ENCODE assay signal across 11 cellular contexts in the genomic region with DNA sequence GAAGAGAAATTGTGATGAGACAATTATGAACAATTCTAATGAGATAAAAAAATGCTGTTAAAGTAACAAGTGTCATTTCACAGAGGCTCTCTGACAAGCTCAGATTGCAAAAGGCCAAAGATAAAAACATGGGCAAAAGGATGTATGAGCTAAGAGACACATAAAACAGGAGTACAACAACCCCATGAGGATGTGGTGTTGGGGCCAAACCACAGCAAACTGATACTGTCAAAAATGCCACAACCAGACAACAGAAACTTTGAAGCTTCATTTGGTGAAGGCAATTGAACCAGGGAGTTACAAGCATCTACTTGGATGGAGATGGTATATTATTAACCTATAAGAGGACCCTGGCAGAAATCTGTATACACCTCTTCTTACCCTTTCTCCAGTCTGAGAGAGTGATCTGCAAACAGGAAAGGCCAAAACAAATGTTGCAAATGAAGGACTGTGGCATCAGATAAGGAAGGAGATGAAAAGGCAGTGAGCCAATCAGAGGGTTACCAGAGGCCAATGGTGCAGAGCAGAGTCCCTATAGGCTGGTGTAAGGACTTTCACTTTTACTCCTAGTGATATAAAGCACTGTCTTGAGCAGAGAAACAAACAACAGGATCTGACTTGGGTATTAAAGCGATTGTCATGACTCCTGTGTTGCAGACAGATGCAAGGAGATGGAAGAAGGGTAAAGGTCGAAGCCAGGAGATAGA.
DNase-seq lines count a peak whose midpoint lies in the region; ATAC-seq and TF ChIP-seq lines count a peak whose summit lies in the region.
"Had no signal": no experiment of that assay in that cellular context is flagged by ENCODE, and none has a peak within 500 bp of the region (broad histone marks: within the 10 kb centered on the region; RNA-seq: fewer than 3 reads in every experiment).

No MANE protein-coding gene starts in this region.

- TF ChIP-seq CTCF in HFFc6 (IDR thresholded peaks at IDR 0.05), result no peak

- no peak for DNase-seq in activated naive CD8-positive, alpha-beta T cell treated with anti-CD3 and anti-CD28 coated beads for 36 hours
- DNase-seq in NCI-H2196 treated with DMSO at 0.1 percent for 48 hours (lab: John Stamatoyannopoulos, UW; ENCODE audit: unreplicated experiment) (peak; percentile 9), HFFc6 (no peak), foreskin melanocyte (no peak)
- peak in 1 of 2 donors; percentile 18 for DNase-seq in activated naive CD4-positive, alpha-beta T cell treated with anti-CD3 and anti-CD28 coated beads, Interleukin-2, amount 50 U/mL, for 72 hours (ENCODE audit: low spot score in 2 of 2)
- DNase-seq in stimulated activated naive CD8-positive, alpha-beta T cell treated with anti-CD3 and anti-CD28 coated beads, Interleukin-15, Interleukin-2, amounts not matched to agents 100 U/mL and 50 U/mL, for 24 hours, result no peak
- DNase-seq: activated CD8-positive, alpha-beta memory T cell treated with anti-CD3 and anti-CD28 coated beads, Interleukin-2, amount 50 U/mL, for 4 hours; NCI-H1436 had no signal

- peak overlapping the region; percentile 24 for H3K4me3 Mint-ChIP-seq in activated naive CD8-positive, alpha-beta T cell
- no peak overlapping the region for H3K4me3 Mint-ChIP-seq in activated naive CD8-positive, alpha-beta T cell treated with anti-CD3 and anti-CD28 coated beads for 36 hours
- H3K4me3 Mint-ChIP-seq in HFFc6, result no peak overlapping the region
- H3K4me3 Mint-ChIP-seq: dendritic cell treated with granulocyte-macrophage colony-stimulating factor and Interleukin-4, amounts not matched to agents 40 ng/mL and 50 ng/mL, for 4 days had no signal

- no peaks in the 10 kb centered on the region for H3K9me3 Mint-ChIP-seq in activated naive CD8-positive, alpha-beta T cell (ENCODE audit: low read depth)
- no peaks in the 10 kb centered on the region for H3K9me3 Mint-ChIP-seq in activated naive CD8-positive, alpha-beta T cell treated with anti-CD3 and anti-CD28 coated beads for 36 hours
- H3K9me3 Mint-ChIP-seq in activated naive CD4-positive, alpha-beta T cell treated with anti-CD3 and anti-CD28 coated beads, Interleukin-2, amount 50 U/mL, for 72 hours, result peaks cover 4 to 6% of the 10 kb centered on the region in 2 donors
- no peaks in the 10 kb centered on the region; the same call in 1 of the 2 replicates for H3K9me3 Mint-ChIP-seq in HFFc6
- H3K9me3 Mint-ChIP-seq: dendritic cell treated with granulocyte-macrophage colony-stimulating factor and Interleukin-4, amounts not matched to agents 40 ng/mL and 50 ng/mL, for 4 days had no signal

- H3K4me1 Mint-ChIP-seq in activated naive CD8-positive, alpha-beta T cell (ENCODE audit: low read depth), result peaks cover 27% of the 10 kb centered on the region
- peaks cover 9% of the 10 kb centered on the region for H3K4me1 Mint-ChIP-seq in activated naive CD8-positive, alpha-beta T cell treated with anti-CD3 and anti-CD28 coated beads for 36 hours
- no peaks in the 10 kb centered on the region; the same call in 1 of the 2 replicates for H3K4me1 Mint-ChIP-seq in HFFc6 (ENCODE audit: low read depth)

- peak overlapping the region; percentile 29 for H3K27ac Mint-ChIP-seq in activated naive CD8-positive, alpha-beta T cell
- no peak overlapping the region for H3K27ac Mint-ChIP-seq in activated naive CD8-positive, alpha-beta T cell treated with anti-CD3 and anti-CD28 coated beads for 36 hours
- H3K27ac Mint-ChIP-seq in activated naive CD4-positive, alpha-beta T cell treated with anti-CD3 and anti-CD28 coated beads, Interleukin-2, amount 50 U/mL, for 72 hours, result peak overlapping the region in 1 of 2 donors; percentile 3
- no peak overlapping the region for H3K27ac Mint-ChIP-seq in HFFc6
- H3K27ac Mint-ChIP-seq: dendritic cell treated with granulocyte-macrophage colony-stimulating factor and Interleukin-4, amounts not matched to agents 40 ng/mL and 50 ng/mL, for 4 days had no signal

- H3K27me3 Mint-ChIP-seq in activated naive CD8-positive, alpha-beta T cell, result peaks cover 2% of the 10 kb centered on the region
- H3K27me3 Mint-ChIP-seq in activated naive CD8-positive, alpha-beta T cell treated with anti-CD3 and anti-CD28 coated beads for 36 hours, result peaks cover 4% of the 10 kb centered on the region
- H3K27me3 Mint-ChIP-seq in HFFc6 (ENCODE audit: insufficient read depth), result peaks cover 3% of the 10 kb centered on the region
- H3K27me3 Mint-ChIP-seq: dendritic cell treated with granulocyte-macrophage colony-stimulating factor and Interleukin-4, amounts not matched to agents 40 ng/mL and 50 ng/mL, for 4 days had no signal

- H3K36me3 Mint-ChIP-seq in activated naive CD8-positive, alpha-beta T cell, result peaks cover 2% of the 10 kb centered on the region
- H3K36me3 Mint-ChIP-seq in activated naive CD8-positive, alpha-beta T cell treated with anti-CD3 and anti-CD28 coated beads for 36 hours, result no peaks in the 10 kb centered on the region
- no peaks in the 10 kb centered on the region for H3K36me3 Mint-ChIP-seq in activated naive CD4-positive, alpha-beta T cell treated with anti-CD3 and anti-CD28 coated beads, Interleukin-2, amount 50 U/mL, for 72 hours
- H3K36me3 Mint-ChIP-seq in HFFc6 (ENCODE audit: low read depth), result no peaks in the 10 kb centered on the region

- ATAC-seq in activated naive CD4-positive, alpha-beta T cell treated with anti-CD3 and anti-CD28 coated beads, Interleukin-2, amount 50 U/mL, for 72 hours, result peak; percentile 87 to 91
- peak; percentile 77 for ATAC-seq in stimulated activated naive CD8-positive, alpha-beta T cell treated with anti-CD3 and anti-CD28 coated beads, Interleukin-15, Interleukin-2, amounts not matched to agents 100 U/mL and 50 U/mL, for 24 hours
- no peak for ATAC-seq in GM19463 (IDR thresholded peaks at IDR 0.05; ENCODE audit: unreplicated experiment)
